Comparison of ENCODE assay signal across 1 cellular context in the genomic region with DNA sequence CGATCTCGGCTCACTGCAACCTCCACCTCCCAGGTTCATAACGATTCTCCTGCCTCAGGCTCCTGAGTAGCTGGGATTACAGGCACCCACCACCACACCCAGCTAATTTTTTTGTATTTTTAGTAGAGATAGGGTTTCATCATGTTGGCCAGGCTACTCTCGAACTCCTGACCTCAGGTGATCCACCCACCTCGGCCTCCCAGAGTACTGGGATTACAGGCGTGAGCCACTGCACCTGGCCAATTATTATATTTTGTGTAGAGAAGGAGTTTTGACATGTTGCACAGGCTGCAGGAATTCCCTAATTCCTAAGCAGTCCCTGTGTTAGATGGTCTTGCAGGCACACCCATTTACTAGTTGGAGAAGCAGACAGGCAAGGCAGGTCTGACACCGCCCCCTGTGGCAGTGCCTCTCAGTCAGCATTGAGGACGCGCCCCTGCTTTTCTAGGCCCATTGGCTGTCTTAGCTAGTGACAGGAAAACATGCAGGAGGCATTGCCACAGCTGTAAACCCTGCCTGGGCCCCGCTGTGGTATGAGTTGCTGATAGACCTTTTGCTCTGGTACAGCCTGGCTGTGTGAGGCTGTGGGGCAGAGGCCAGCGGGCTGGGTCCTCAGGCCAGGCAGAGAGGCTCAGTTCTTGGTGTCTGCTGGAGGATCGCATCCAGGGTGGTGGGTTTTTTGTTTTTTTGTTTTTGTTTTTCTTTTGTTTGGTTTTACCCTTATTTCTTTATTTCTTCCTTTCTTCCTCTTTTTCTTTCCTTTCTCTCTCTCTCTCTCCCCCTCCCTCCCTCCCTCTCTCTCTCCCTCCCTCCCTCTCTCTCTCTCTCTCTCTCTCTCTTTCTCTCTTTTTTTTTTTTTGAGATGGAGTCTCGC.
TF ChIP-seq lines count a peak whose summit lies in the region.

No MANE protein-coding gene starts in this region.

TF ChIP-seq in HepG2, 621 proteins besides CTCF, POLR2A, EP300 and RAD21 (continued from another document):
- TF ChIP-seq TBX2 (CRISPR knock-in tag; IDR thresholded peaks at IDR 0.05; ENCODE audit: borderline replicate concordance) (peak; percentile 33; the same call in 1 of the 2 replicates), ZSCAN25 (CRISPR knock-in tag; IDR thresholded peaks at IDR 0.05) (peak; percentile 91), HMG20A (CRISPR knock-in tag; IDR thresholded peaks at IDR 0.05; ENCODE audit: borderline replicate concordance) (peak; percentile 18; the same call in 1 of the 2 replicates), ELF1 (CRISPR knock-in tag; IDR thresholded peaks at IDR 0.05) (0 out of 2 replicates have a peak, but pooled peaks have one; percentile 22), RCOR2 (CRISPR knock-in tag; IDR thresholded peaks at IDR 0.05) (peak; percentile 40; the same call in 1 of the 2 replicates), SSRP1 (CRISPR knock-in tag; IDR thresholded peaks at IDR 0.05) (0 out of 2 replicates have a peak, but pooled peaks have one; percentile 43), CEBPG (CRISPR knock-in tag; IDR thresholded peaks at IDR 0.05) (peak; percentile 6; the same call in 1 of the 2 replicates), HNRNPK (IDR thresholded peaks at IDR 0.05; ENCODE audit: low read depth, low read length, poor library complexity, severe bottlenecking) (peak; percentile 47), HNF4A (CRISPR knock-in tag; IDR thresholded peaks at IDR 0.05) (peak; percentile 52), KAT8 (CRISPR knock-in tag; IDR thresholded peaks at IDR 0.05) (peak; percentile 48; the same call in 1 of the 2 replicates), PPARG (CRISPR knock-in tag; conservative IDR thresholded peaks at IDR 0.05) (peak; percentile 68), ZNF644 (CRISPR knock-in tag; IDR thresholded peaks at IDR 0.05; ENCODE audit: low read depth) (0 out of 2 replicates have a peak, but pooled peaks have one; percentile 49), MAFK (conservative IDR thresholded peaks at IDR 0.05 in 1 of 2, IDR thresholded peaks at IDR 0.05 in 1 of 2; ENCODE audit: low read length in 2 of 2) (0 out of 4 replicates have a peak, but pooled peaks of 1 of the 2 experiments have one; percentile 11), TGIF2 (CRISPR knock-in tag; IDR thresholded peaks at IDR 0.05) (peak; percentile 98), BORCS8-MEF2B (CRISPR knock-in tag; IDR thresholded peaks at IDR 0.05) (0 out of 2 replicates have a peak, but pooled peaks have one; percentile 49), SMAD3 (CRISPR knock-in tag; IDR thresholded peaks at IDR 0.05) (0 out of 2 replicates have a peak, but pooled peaks have one; percentile 34), SIX4 (CRISPR knock-in tag; IDR thresholded peaks at IDR 0.05) (peak; percentile 30; the same call in 1 of the 2 replicates), ZMYM3 (CRISPR knock-in tag; IDR thresholded peaks at IDR 0.05) (peak; percentile 88), ASH2L (IDR thresholded peaks at IDR 0.05; ENCODE audit: insufficient read length, low read depth, low read length) (peak; percentile 24), ELF3 (CRISPR knock-in tag; IDR thresholded peaks at IDR 0.05) (peak; percentile 71; the same call in 1 of the 2 replicates), SP5 (CRISPR knock-in tag; IDR thresholded peaks at IDR 0.05; ENCODE audit: borderline replicate concordance, low read depth) (0 out of 2 replicates have a peak, but pooled peaks have one; percentile 25), XRCC5 (optimal IDR thresholded peaks at IDR 0.05; ENCODE audit: low read length) (peak; percentile 78), ZNF121 (CRISPR knock-in tag; IDR thresholded peaks at IDR 0.05) (peak; percentile 8; the same call in 1 of the 2 replicates), KDM6A (CRISPR knock-in tag; IDR thresholded peaks at IDR 0.05; ENCODE audit: low read depth) (0 out of 2 replicates have a peak, but pooled peaks have one; percentile 36)
- TF ChIP-seq, protein P1, sequence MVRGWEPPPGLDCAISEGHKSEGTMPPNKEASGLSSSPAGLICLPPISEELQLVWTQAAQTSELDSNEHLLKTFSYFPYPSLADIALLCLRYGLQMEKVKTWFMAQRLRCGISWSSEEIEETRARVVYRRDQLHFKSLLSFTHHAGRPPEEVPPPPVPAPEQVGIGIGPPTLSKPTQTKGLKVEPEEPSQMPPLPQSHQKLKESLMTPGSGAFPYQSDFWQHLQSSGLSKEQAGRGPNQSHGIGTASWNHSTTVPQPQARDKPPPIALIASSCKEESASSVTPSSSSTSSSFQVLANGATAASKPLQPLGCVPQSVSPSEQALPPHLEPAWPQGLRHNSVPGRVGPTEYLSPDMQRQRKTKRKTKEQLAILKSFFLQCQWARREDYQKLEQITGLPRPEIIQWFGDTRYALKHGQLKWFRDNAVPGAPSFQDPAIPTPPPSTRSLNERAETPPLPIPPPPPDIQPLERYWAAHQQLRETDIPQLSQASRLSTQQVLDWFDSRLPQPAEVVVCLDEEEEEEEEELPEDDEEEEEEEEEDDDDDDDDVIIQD (CRISPR knock-in tag; IDR thresholded peaks at IDR 0.05; ENCODE audit: low read depth) = peak; percentile 23; the same call in 1 of the 2 replicates
- TF ChIP-seq, protein P2, sequence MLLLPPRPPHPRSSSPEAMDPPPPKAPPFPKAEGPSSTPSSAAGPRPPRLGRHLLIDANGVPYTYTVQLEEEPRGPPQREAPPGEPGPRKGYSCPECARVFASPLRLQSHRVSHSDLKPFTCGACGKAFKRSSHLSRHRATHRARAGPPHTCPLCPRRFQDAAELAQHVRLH (CRISPR knock-in tag; IDR thresholded peaks at IDR 0.05; ENCODE audit: borderline replicate concordance, low read depth) = peak; percentile 50; the same call in 1 of the 2 replicates
- TF ChIP-seq, protein P3, sequence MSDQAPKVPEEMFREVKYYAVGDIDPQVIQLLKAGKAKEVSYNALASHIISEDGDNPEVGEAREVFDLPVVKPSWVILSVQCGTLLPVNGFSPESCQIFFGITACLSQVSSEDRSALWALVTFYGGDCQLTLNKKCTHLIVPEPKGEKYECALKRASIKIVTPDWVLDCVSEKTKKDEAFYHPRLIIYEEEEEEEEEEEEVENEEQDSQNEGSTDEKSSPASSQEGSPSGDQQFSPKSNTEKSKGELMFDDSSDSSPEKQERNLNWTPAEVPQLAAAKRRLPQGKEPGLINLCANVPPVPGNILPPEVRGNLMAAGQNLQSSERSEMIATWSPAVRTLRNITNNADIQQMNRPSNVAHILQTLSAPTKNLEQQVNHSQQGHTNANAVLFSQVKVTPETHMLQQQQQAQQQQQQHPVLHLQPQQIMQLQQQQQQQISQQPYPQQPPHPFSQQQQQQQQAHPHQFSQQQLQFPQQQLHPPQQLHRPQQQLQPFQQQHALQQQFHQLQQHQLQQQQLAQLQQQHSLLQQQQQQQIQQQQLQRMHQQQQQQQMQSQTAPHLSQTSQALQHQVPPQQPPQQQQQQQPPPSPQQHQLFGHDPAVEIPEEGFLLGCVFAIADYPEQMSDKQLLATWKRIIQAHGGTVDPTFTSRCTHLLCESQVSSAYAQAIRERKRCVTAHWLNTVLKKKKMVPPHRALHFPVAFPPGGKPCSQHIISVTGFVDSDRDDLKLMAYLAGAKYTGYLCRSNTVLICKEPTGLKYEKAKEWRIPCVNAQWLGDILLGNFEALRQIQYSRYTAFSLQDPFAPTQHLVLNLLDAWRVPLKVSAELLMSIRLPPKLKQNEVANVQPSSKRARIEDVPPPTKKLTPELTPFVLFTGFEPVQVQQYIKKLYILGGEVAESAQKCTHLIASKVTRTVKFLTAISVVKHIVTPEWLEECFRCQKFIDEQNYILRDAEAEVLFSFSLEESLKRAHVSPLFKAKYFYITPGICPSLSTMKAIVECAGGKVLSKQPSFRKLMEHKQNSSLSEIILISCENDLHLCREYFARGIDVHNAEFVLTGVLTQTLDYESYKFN (CRISPR knock-in tag; conservative IDR thresholded peaks at IDR 0.05) = peak; percentile 82
- TF ChIP-seq, protein P4, sequence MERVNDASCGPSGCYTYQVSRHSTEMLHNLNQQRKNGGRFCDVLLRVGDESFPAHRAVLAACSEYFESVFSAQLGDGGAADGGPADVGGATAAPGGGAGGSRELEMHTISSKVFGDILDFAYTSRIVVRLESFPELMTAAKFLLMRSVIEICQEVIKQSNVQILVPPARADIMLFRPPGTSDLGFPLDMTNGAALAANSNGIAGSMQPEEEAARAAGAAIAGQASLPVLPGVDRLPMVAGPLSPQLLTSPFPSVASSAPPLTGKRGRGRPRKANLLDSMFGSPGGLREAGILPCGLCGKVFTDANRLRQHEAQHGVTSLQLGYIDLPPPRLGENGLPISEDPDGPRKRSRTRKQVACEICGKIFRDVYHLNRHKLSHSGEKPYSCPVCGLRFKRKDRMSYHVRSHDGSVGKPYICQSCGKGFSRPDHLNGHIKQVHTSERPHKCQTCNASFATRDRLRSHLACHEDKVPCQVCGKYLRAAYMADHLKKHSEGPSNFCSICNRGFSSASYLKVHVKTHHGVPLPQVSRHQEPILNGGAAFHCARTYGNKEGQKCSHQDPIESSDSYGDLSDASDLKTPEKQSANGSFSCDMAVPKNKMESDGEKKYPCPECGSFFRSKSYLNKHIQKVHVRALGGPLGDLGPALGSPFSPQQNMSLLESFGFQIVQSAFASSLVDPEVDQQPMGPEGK (CRISPR knock-in tag; IDR thresholded peaks at IDR 0.05) = peak; percentile 48; the same call in 1 of the 2 replicates
- TF ChIP-seq, protein P5, sequence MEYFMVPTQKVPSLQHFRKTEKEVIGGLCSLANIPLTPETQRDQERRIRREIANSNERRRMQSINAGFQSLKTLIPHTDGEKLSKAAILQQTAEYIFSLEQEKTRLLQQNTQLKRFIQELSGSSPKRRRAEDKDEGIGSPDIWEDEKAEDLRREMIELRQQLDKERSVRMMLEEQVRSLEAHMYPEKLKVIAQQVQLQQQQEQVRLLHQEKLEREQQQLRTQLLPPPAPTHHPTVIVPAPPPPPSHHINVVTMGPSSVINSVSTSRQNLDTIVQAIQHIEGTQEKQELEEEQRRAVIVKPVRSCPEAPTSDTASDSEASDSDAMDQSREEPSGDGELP (IDR thresholded peaks at IDR 0.05; ENCODE audit: borderline replicate concordance, low read depth) = peak; percentile 94; the same call in 1 of the 2 replicates
- TF ChIP-seq, protein P6, sequence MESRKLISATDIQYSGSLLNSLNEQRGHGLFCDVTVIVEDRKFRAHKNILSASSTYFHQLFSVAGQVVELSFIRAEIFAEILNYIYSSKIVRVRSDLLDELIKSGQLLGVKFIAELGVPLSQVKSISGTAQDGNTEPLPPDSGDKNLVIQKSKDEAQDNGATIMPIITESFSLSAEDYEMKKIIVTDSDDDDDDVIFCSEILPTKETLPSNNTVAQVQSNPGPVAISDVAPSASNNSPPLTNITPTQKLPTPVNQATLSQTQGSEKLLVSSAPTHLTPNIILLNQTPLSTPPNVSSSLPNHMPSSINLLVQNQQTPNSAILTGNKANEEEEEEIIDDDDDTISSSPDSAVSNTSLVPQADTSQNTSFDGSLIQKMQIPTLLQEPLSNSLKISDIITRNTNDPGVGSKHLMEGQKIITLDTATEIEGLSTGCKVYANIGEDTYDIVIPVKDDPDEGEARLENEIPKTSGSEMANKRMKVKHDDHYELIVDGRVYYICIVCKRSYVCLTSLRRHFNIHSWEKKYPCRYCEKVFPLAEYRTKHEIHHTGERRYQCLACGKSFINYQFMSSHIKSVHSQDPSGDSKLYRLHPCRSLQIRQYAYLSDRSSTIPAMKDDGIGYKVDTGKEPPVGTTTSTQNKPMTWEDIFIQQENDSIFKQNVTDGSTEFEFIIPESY (CRISPR knock-in tag; IDR thresholded peaks at IDR 0.05) = peak; percentile 54
- TF ChIP-seq, protein P7, sequence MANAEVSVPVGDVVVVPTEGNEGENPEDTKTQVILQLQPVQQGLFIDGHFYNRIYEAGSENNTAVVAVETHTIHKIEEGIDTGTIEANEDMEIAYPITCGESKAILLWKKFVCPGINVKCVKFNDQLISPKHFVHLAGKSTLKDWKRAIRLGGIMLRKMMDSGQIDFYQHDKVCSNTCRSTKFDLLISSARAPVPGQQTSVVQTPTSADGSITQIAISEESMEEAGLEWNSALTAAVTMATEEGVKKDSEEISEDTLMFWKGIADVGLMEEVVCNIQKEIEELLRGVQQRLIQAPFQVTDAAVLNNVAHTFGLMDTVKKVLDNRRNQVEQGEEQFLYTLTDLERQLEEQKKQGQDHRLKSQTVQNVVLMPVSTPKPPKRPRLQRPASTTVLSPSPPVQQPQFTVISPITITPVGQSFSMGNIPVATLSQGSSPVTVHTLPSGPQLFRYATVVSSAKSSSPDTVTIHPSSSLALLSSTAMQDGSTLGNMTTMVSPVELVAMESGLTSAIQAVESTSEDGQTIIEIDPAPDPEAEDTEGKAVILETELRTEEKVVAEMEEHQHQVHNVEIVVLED (CRISPR knock-in tag; IDR thresholded peaks at IDR 0.05; ENCODE audit: borderline replicate concordance) = peak; percentile 29; the same call in 1 of the 2 replicates
- TF ChIP-seq, protein P8, sequence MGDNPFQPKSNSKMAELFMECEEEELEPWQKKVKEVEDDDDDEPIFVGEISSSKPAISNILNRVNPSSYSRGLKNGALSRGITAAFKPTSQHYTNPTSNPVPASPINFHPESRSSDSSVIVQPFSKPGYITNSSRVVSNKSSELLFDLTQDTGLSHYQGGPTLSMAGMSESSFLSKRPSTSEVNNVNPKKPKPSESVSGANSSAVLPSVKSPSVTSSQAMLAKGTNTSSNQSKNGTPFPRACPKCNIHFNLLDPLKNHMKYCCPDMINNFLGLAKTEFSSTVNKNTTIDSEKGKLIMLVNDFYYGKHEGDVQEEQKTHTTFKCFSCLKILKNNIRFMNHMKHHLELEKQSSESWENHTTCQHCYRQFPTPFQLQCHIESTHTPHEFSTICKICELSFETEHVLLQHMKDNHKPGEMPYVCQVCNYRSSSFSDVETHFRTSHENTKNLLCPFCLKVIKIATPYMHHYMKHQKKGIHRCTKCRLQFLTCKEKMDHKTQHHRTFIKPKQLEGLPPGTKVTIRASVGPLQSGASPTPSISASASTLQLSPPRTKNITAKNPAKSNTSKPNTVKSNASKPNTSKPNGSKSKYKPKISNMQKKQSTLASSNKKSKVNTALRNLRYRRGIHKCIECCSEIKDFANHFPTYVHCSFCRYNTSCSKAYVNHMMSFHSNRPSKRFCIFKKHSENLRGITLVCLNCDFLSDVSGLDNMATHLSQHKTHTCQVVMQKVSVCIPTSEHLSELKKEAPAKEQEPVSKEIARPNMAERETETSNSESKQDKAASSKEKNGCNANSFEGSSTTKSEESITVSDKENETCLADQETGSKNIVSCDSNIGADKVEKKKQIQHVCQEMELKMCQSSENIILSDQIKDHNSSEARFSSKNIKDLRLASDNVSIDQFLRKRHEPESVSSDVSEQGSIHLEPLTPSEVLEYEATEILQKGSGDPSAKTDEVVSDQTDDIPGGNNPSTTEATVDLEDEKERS (CRISPR knock-in tag; IDR thresholded peaks at IDR 0.05) = 0 out of 2 replicates have a peak, but pooled peaks have one; percentile 47
